ENCODE assay signal across 21 cellular contexts in genomic region chr20:24806896-24807676, GRCh38.
"Had no signal": no experiment of that assay in that cellular context is flagged by ENCODE, and none has a peak within 500 bp of the region (broad histone marks: within the 10 kb centered on the region; RNA-seq: fewer than 3 reads in every experiment).

No MANE protein-coding gene starts in this region.

- FAIRE-seq: pancreas had no signal

- H3K9me3 ChIP-seq: pancreas, psoas muscle, stomach, thoracic aorta, tibial artery, transverse colon, upper lobe of right lung, uterus had no signal

- H3K9ac ChIP-seq: neural progenitor cell had no signal

- H3K4me1 ChIP-seq: neural progenitor cell, pancreas, psoas muscle, stomach, tibial artery, transverse colon, upper lobe of right lung, uterus had no signal

- H2AFZ ChIP-seq: neural progenitor cell had no signal

- H3K4me2 ChIP-seq: neural progenitor cell, smooth muscle cell had no signal

- H3K27me3 ChIP-seq: neural progenitor cell, pancreas, transverse colon, upper lobe of right lung, uterus had no signal

- ATAC-seq: naive thymus-derived CD4-positive, alpha-beta T cell; natural killer cell; pancreas; psoas muscle; sciatic nerve; stimulated activated effector memory CD8-positive, alpha-beta T cell treated with anti-CD3 and anti-CD28 coated beads, Interleukin-12 subunit alpha, Interleukin-12 subunit beta, amount 100 ng/mL, for 72 hours; stimulated activated naive B cell treated with anti-CD40 and anti-IgM and Interleukin-4, amounts not matched to agents 10 μg/mL and 1 μg/mL and 100 μg/mL, for 72 hours; upper lobe of right lung had no signal

- DNase-seq: naive thymus-derived CD4-positive, alpha-beta T cell; natural killer cell; stimulated activated CD4-positive, alpha-beta T cell treated with anti-CD3 and anti-CD28 coated beads, Interleukin-15, amount 100 ng/mL, for 24 hours; stimulated activated CD4-positive, alpha-beta T cell treated with anti-CD3 and anti-CD28 coated beads, Interleukin-2, amount 100 ng/mL, for 24 hours; stimulated activated CD4-positive, alpha-beta T cell treated with anti-CD3 and anti-CD28 coated beads, Interleukin-2, amount 100 ng/mL, for 48 hours; stimulated activated CD4-positive, alpha-beta T cell treated with anti-CD3 and anti-CD28 coated beads, Interleukin-4, amount 100 ng/mL, for 24 hours; stimulated activated naive B cell treated with anti-CD40 and anti-IgM and Interleukin-4, amounts not matched to agents 10 μg/mL and 1 μg/mL and 100 μg/mL, for 72 hours; stimulated activated naive CD4-positive, alpha-beta T cell treated with Interleukin-2 at 50 U/mL for 16 hours; stomach; tibial artery; transverse colon; upper lobe of right lung; uterus had no signal

- H3K4me3 ChIP-seq: neural progenitor cell, pancreas, psoas muscle, skin epidermis, smooth muscle cell, stomach, thoracic aorta, tibial artery, transverse colon, upper lobe of right lung, uterus had no signal

- H3K27ac ChIP-seq: neural progenitor cell, pancreas, psoas muscle, skin epidermis, stomach, thoracic aorta, tibial artery, transverse colon, upper lobe of right lung, uterus had no signal

- H3K36me3 ChIP-seq: neural progenitor cell, pancreas, stomach, thoracic aorta, tibial artery, transverse colon, upper lobe of right lung, uterus had no signal
